21 cellular contexts compared by ENCODE assay signal in genomic region chr13:41938918-41939317, GRCh38. TPM values are rescaled to one million over a fixed set of nuclear protein-coding genes. Genes with fewer than 3 reads are reported as not detected.
A peak's percentile ranks its signal among the peaks of the same experiment; 100 is the strongest.
DNase-seq lines count a peak whose midpoint lies in the region; ATAC-seq and TF ChIP-seq lines count a peak whose summit lies in the region.
"Had no signal": no experiment of that assay in that cellular context is flagged by ENCODE, and none has a peak within 500 bp of the region (broad histone marks: within the 10 kb centered on the region; RNA-seq: fewer than 3 reads in every experiment).

No MANE protein-coding gene starts in this region.

- H3K27ac ChIP-seq in left ventricle myocardium inferior (replicated peaks): peak overlapping the region; percentile 81
- peak overlapping the region in 1 of 2 donors; percentile 77 for H3K27ac ChIP-seq in right atrium auricular region
- H3K27ac ChIP-seq in PC-3 (ENCODE audit: low read length): no peak overlapping the region
- H3K27ac ChIP-seq: BLaER1 treated with 17β-estradiol and CSF1 and Interleukin-3, amounts not matched to agents 10 nM and 100 nM; SJCRH30 had no signal

- no peaks in the 10 kb centered on the region for H3K27me3 Mint-ChIP-seq in activated T-cell treated with anti-CD3 and anti-CD28 coated beads, Interleukin-2, amount 50 U/mL, for 72 hours (ENCODE audit: low read depth)
- H3K27me3 Mint-ChIP-seq: CD4-positive, alpha-beta T cell had no signal

- H3K4me3 Mint-ChIP-seq in activated T-cell treated with anti-CD3 and anti-CD28 coated beads, Interleukin-2, amount 50 U/mL, for 72 hours: no peak overlapping the region
- H3K4me3 Mint-ChIP-seq: CD4-positive, alpha-beta T cell; GM23338; H9; HFFc6 had no signal

- POLR2A ChIA-PET in PC-3 (lab: Charles Lee; ENCODE audit: unreplicated experiment): no interaction called here

- peaks cover 49% of the 10 kb centered on the region for H3K4me1 ChIP-seq in left ventricle myocardium inferior
- H3K4me1 ChIP-seq in right atrium auricular region: peaks cover 0 to 3% of the 10 kb centered on the region in 2 donors
- no peaks in the 10 kb centered on the region for H3K4me1 ChIP-seq in PC-3 (ENCODE audit: insufficient read depth, low read length)
- H3K4me1 ChIP-seq: BLaER1 treated with 17β-estradiol and CSF1 and Interleukin-3, amounts not matched to agents 10 nM and 100 nM; SJCRH30 had no signal

- 0 out of 2 replicates have a peak, but pooled peaks cover 3% of the 10 kb centered on the region for H4K20me1 ChIP-seq in PC-3 (ENCODE audit: low read length)
- H4K20me1 ChIP-seq: BLaER1 treated with 17β-estradiol and CSF1 and Interleukin-3, amounts not matched to agents 10 nM and 100 nM had no signal

- no TSS peak for BruUV-seq in PC-3 (replicated peaks; lab: Mats Ljungman, UMichigan)

- H3K9me3 ChIP-seq in left ventricle myocardium inferior (replicated peaks) (peaks cover 6% of the 10 kb centered on the region), right atrium auricular region (no peaks in the 10 kb centered on the region), PC-3 (ENCODE audit: low read length) (no peaks in the 10 kb centered on the region)
- H3K9me3 ChIP-seq: MG63, SJCRH30 had no signal

- H3K36me3 Mint-ChIP-seq in activated T-cell treated with anti-CD3 and anti-CD28 coated beads, Interleukin-2, amount 50 U/mL, for 72 hours (ENCODE audit: insufficient read depth in 2 of 2): peaks cover 0 to 7% of the 10 kb centered on the region in 2 donors

- DNase-seq in left ventricle myocardium inferior (no peak), right atrium auricular region (ENCODE audit: low spot score) (no peak), NOMO-1 (lab: John Stamatoyannopoulos, UW; ENCODE audit: unreplicated experiment in 2 of 2) (peak; percentile 21 to 60), left lobe of liver (ENCODE audit: low spot score) (no peak), NCI-H2196 treated with DMSO at 0.1 percent for 48 hours (lab: John Stamatoyannopoulos, UW; ENCODE audit: unreplicated experiment) (no peak), PC-3 (no peak)
- no peak for DNase-seq in activated T-cell treated with anti-CD3 and anti-CD28 coated beads, Interleukin-2, amount 50 U/mL, for 72 hours
- DNase-seq: CD4-positive, alpha-beta T cell; H9; HFFc6; KG1; MG63; NCI-H2029; NCI-H446 treated with DMSO at 0.1 percent for 48 hours; NCI-H526; NCI-H82; NK-92 treated with Interleukin-12 subunit alpha and Interleukin-12 subunit beta, amount 100 ng/mL, for 24 hours; SJCRH30 had no signal

- H3K4me3 ChIP-seq in left ventricle myocardium inferior (no peak overlapping the region), right atrium auricular region (no peak overlapping the region), PC-3 (ENCODE audit: low read length) (no peak overlapping the region)
- H3K4me3 ChIP-seq: BLaER1 treated with 17β-estradiol and CSF1 and Interleukin-3, amounts not matched to agents 10 nM and 100 nM; GM23338; MG63; SJCRH30 had no signal

- H3K9me3 Mint-ChIP-seq in activated T-cell treated with anti-CD3 and anti-CD28 coated beads, Interleukin-2, amount 50 U/mL, for 72 hours: no peaks in the 10 kb centered on the region
- H3K9me3 Mint-ChIP-seq: GM23338, H9, HFFc6 had no signal

- peaks cover 9% of the 10 kb centered on the region for H3K4me1 Mint-ChIP-seq in activated T-cell treated with anti-CD3 and anti-CD28 coated beads, Interleukin-2, amount 50 U/mL, for 72 hours (ENCODE audit: low read depth)
- H3K4me1 Mint-ChIP-seq: H9 had no signal

- no peaks in the 10 kb centered on the region for H3K27me3 ChIP-seq in left ventricle myocardium inferior (ENCODE audit: low read depth)
- no peaks in the 10 kb centered on the region for H3K27me3 ChIP-seq in right atrium auricular region
- no peaks in the 10 kb centered on the region for H3K27me3 ChIP-seq in PC-3 (ENCODE audit: low read length)
- H3K27me3 ChIP-seq: BLaER1 treated with 17β-estradiol and CSF1 and Interleukin-3, amounts not matched to agents 10 nM and 100 nM; MG63; SJCRH30 had no signal

- H3K27ac Mint-ChIP-seq in activated T-cell treated with anti-CD3 and anti-CD28 coated beads, Interleukin-2, amount 50 U/mL, for 72 hours: no peak overlapping the region
- H3K27ac Mint-ChIP-seq: CD4-positive, alpha-beta T cell; GM23338; H9; HFFc6 had no signal

- H3K4me2 ChIP-seq in PC-3 (ENCODE audit: low read length): no peak overlapping the region
- H3K4me2 ChIP-seq: BLaER1 treated with 17β-estradiol and CSF1 and Interleukin-3, amounts not matched to agents 10 nM and 100 nM; GM23338 had no signal

- TF ChIP-seq CTCF in left ventricle myocardium inferior (IDR thresholded peaks at IDR 0.05; ENCODE audit: borderline replicate concordance) (no peak), right atrium auricular region (IDR thresholded peaks at IDR 0.05) (no peak), PC-3 (conservative IDR thresholded peaks at IDR 0.05; ENCODE audit: low read depth, low read length) (no peak)

- intact Hi-C loops in left ventricle myocardium inferior (cut with micrococcal nuclease) (no loop called here), PC-3 (cut with micrococcal nuclease) (no loop called here)

- no peak overlapping the region for H2AFZ ChIP-seq in PC-3 (ENCODE audit: low read length)
- H2AFZ ChIP-seq: GM23338 had no signal

- no peaks in the 10 kb centered on the region for H3K36me3 ChIP-seq in left ventricle myocardium inferior
- H3K36me3 ChIP-seq in right atrium auricular region: no peaks in the 10 kb centered on the region
- no peaks in the 10 kb centered on the region; the same call in 1 of the 2 replicates for H3K36me3 ChIP-seq in PC-3 (ENCODE audit: low read depth, low read length)
- H3K36me3 ChIP-seq: SJCRH30 had no signal

- ATAC-seq in left lobe of liver (peak; percentile 74), PC-3 (no peak)
- ATAC-seq in activated T-cell treated with anti-CD3 and anti-CD28 coated beads, Interleukin-2, amount 50 U/mL, for 72 hours (replicated peaks in 1 of 2): no peak
- ATAC-seq: GM23338, SK-N-SH treated with all-trans-retinoic acid at 6 μM for 48 hours had no signal

- H3K79me2 ChIP-seq in PC-3 (ENCODE audit: low read length): peaks cover 36% of the 10 kb centered on the region

- no peak overlapping the region for H3K9ac ChIP-seq in PC-3 (ENCODE audit: low read length)
- H3K9ac ChIP-seq: BLaER1 treated with 17β-estradiol and CSF1 and Interleukin-3, amounts not matched to agents 10 nM and 100 nM had no signal

- no peaks in the 10 kb centered on the region for H3K9me2 ChIP-seq in PC-3 (replicated peaks; ENCODE audit: low read length)

- CTCF ChIA-PET in PC-3 (lab: Charles Lee): no interaction called here

- no peaks in the 10 kb centered on the region for H3F3A ChIP-seq in PC-3 (ENCODE audit: low read length, unreplicated experiment)

RNA-seq across cellular contexts. Expression of gene VWA8, which starts 22.0 kb away (rescaled TPM):
- total RNA-seq in left ventricle myocardium inferior: 51.0 TPM
- 10 to 100 TPM; 25.9 to 32.8 TPM for total RNA-seq in right atrium auricular region
- total RNA-seq in left lobe of liver: 24.8 TPM
- 10.0 and 12.2 TPM in 2 replicates for total RNA-seq in PC-3 (2014; rRNA removed)
- 10 to 100 TPM; 25.6 to 35.0 TPM for total RNA-seq in activated T-cell treated with anti-CD3 and anti-CD28 coated beads, Interleukin-2, amount 50 U/mL, for 72 hours

Comparison
In these comparisons a context has a peak if more than half of its experiments do, and no peak if none do; other contexts are left out.
1. DNase-seq: peak in NOMO-1 (2 of 2); none in left ventricle myocardium inferior (single experiment), right atrium auricular region (single experiment), left lobe of liver (single experiment), NCI-H2196 treated with DMSO at 0.1 percent for 48 hours (single experiment), PC-3 (single experiment) and activated T-cell treated with anti-CD3 and anti-CD28 coated beads, Interleukin-2, amount 50 U/mL, for 72 hours (0 of 2).